6 cellular contexts compared by ENCODE assay signal in genomic region chr10:97687785-97688781, GRCh38. TPM values are rescaled to one million over a fixed set of nuclear protein-coding genes. Genes with fewer than 3 reads are reported as not detected.
DNase-seq lines count a peak whose midpoint lies in the region; ATAC-seq and TF ChIP-seq lines count a peak whose summit lies in the region.

No MANE protein-coding gene starts in this region.

- H3K4me3 ChIP-seq in parathyroid adenoma (ENCODE audit: low read depth, low read length): peak overlapping the region; percentile 74

- peaks cover 4% of the 10 kb centered on the region for H3K79me2 ChIP-seq in parathyroid adenoma

- H3K36me3 ChIP-seq in parathyroid adenoma (ENCODE audit: control insufficient read depth, insufficient read depth, low read length): no peaks in the 10 kb centered on the region

- no peaks in the 10 kb centered on the region for H3K9me3 ChIP-seq in parathyroid adenoma (ENCODE audit: control insufficient read depth, low read length)

- H3K4me2 ChIP-seq in parathyroid adenoma (ENCODE audit: low read length): peak overlapping the region; percentile 88

- peak overlapping the region; percentile 98 for H2AFZ ChIP-seq in parathyroid adenoma

- peak overlapping the region; percentile 79 for H3K27ac ChIP-seq in parathyroid adenoma

- H3K4me1 ChIP-seq in parathyroid adenoma: peaks cover 21% of the 10 kb centered on the region

- H3K27me3 ChIP-seq in parathyroid adenoma (ENCODE audit: control insufficient read depth, insufficient read depth, low read length): no peaks in the 10 kb centered on the region

- no peak for ATAC-seq in HG02610 (IDR thresholded peaks at IDR 0.05; ENCODE audit: unreplicated experiment)

- TF ChIP-seq CTCF in parathyroid adenoma (IDR thresholded peaks at IDR 0.05): no peak

- H3K9ac ChIP-seq in parathyroid adenoma: no peak overlapping the region

- DNase-seq in LHCN-M2 (ENCODE audit: low read depth): peak; percentile 66
- peak; percentile 41 for DNase-seq in cerebellar cortex (ENCODE audit: low spot score)
- DNase-seq in stimulated activated naive CD4-positive, alpha-beta T cell treated with Interleukin-2 at 50 U/mL for 16 hours (lab: John Stamatoyannopoulos, UW): no peak
- DNase-seq in glomerular visceral epithelial cell (ENCODE audit: extremely low spot score): no peak

RNA-seq across cellular contexts. Expression of gene AVPI1, which starts 1.0 kb away (rescaled TPM):
- total RNA-seq in LHCN-M2 (2014; rRNA removed): 17.1 and 24.4 TPM in 2 replicates
- 32.8 TPM for polyA plus RNA-seq in LHCN-M2 (2012)

RNA-seq across cellular contexts. Expression of gene MARVELD1, which starts 25.4 kb away (rescaled TPM):
- 54.7 and 56.0 TPM in 2 replicates for total RNA-seq in LHCN-M2 (2014; rRNA removed)
- 66.1 TPM for polyA plus RNA-seq in LHCN-M2 (2012)

RNA-seq across cellular contexts. Expression of gene PI4K2A, which starts 47.6 kb away (rescaled TPM):
- 24.3 and 32.5 TPM in 2 replicates for total RNA-seq in LHCN-M2 (2014; rRNA removed)
- 22.0 TPM for polyA plus RNA-seq in LHCN-M2 (2012)

RNA-seq across cellular contexts. Expression of gene ZFYVE27, which starts 48.8 kb away (rescaled TPM):
- 23.7 and 25.3 TPM in 2 replicates for total RNA-seq in LHCN-M2 (2014; rRNA removed)
- 12.5 TPM for polyA plus RNA-seq in LHCN-M2 (2012)

RNA-seq across cellular contexts. Expression of gene MORN4, which starts 54.8 kb away (rescaled TPM):
- 3.7 and 4.3 TPM in 2 replicates for total RNA-seq in LHCN-M2 (2014; rRNA removed)
- polyA plus RNA-seq in LHCN-M2 (2012): 16.0 TPM

Comparison
In these comparisons a context has a peak if more than half of its experiments do, and no peak if none do; other contexts are left out.
1. DNase-seq: peak in LHCN-M2 (single experiment) and cerebellar cortex (single experiment); none in stimulated activated naive CD4-positive, alpha-beta T cell treated with Interleukin-2 at 50 U/mL for 16 hours (single experiment) and glomerular visceral epithelial cell (single experiment).